ENCODE assay signal across 9 cellular contexts in genomic region chr1:93814059-93814794, GRCh38.
DNase-seq lines count a peak whose midpoint lies in the region; ATAC-seq, FAIRE-seq and TF ChIP-seq lines count a peak whose summit lies in the region.
"Had no signal": no experiment of that assay in that cellular context is flagged by ENCODE, and none has a peak within 500 bp of the region (broad histone marks: within the 10 kb centered on the region; RNA-seq: fewer than 3 reads in every experiment).

No MANE protein-coding gene starts in this region.

- peak; percentile 100 for TF ChIP-seq CTCF in astrocyte (IDR thresholded peaks at IDR 0.05; ENCODE audit: insufficient read depth, low read depth, low read length)

- H2AFZ ChIP-seq in astrocyte (ENCODE audit: low read depth, low read length), result peak overlapping the region; percentile 25

- H3K27me3 ChIP-seq in HAP-1 (ENCODE audit: low read depth) (no peaks in the 10 kb centered on the region), astrocyte (ENCODE audit: insufficient read depth, low read length) (no peaks in the 10 kb centered on the region)

- FAIRE-seq in astrocyte (lab: Jason Lieb, UNC), result peak; percentile 97
- FAIRE-seq: endometrium had no signal

- peak overlapping the region; percentile 34 for H3K4me3 Mint-ChIP-seq in astrocyte (ENCODE audit: unreplicated experiment)

- H3K27ac Mint-ChIP-seq in astrocyte (ENCODE audit: unreplicated experiment), result no peak overlapping the region

- no peak for ATAC-seq in HG03469 (IDR thresholded peaks at IDR 0.05; ENCODE audit: unreplicated experiment)

- no peaks in the 10 kb centered on the region for H3K79me2 ChIP-seq in astrocyte (ENCODE audit: insufficient read depth, low read length)

- H3K4me1 Mint-ChIP-seq in astrocyte (ENCODE audit: low read depth, unreplicated experiment), result peaks cover 67% of the 10 kb centered on the region

- H3K4me1 ChIP-seq in HAP-1 (no peaks in the 10 kb centered on the region), astrocyte (ENCODE audit: insufficient read depth, low read length) (peaks cover 44% of the 10 kb centered on the region)

- peaks cover 3% of the 10 kb centered on the region for H3K9me3 Mint-ChIP-seq in astrocyte (ENCODE audit: unreplicated experiment)

- H3K27ac ChIP-seq in astrocyte (ENCODE audit: low read depth, low read length), result peak overlapping the region; percentile 68

- no peaks in the 10 kb centered on the region for H4K20me1 ChIP-seq in astrocyte (ENCODE audit: insufficient read depth, low read length)

- H3K9me3 ChIP-seq in HAP-1, result no peaks in the 10 kb centered on the region
- no peaks in the 10 kb centered on the region for H3K9me3 ChIP-seq in astrocyte (ENCODE audit: insufficient read depth, low read depth, low read length)

- in situ Hi-C loops in HAP-1 (cut with MboI; ENCODE audit: low sequenced_read_pairs), result no loop called here

- no peaks in the 10 kb centered on the region for H3K36me3 Mint-ChIP-seq in astrocyte (ENCODE audit: low read depth, unreplicated experiment)

- DNase-seq in ELR (ENCODE audit: low read depth) (peak; percentile 89), HAP-1 (ENCODE audit: low spot score in 2 of 2) (peak; percentile 44 to 67), NCI-H1092 (lab: John Stamatoyannopoulos, UW) (peak; percentile 61), SIG-M5 (lab: John Stamatoyannopoulos, UW) (peak; percentile 1), astrocyte (ENCODE audit: low read depth) (peak; percentile 59), hippocampal formation (lab: John Stamatoyannopoulos, UW) (peak; percentile 47 to 73), skeletal muscle cell (ENCODE audit: low read depth) (peak; percentile 48)

- H3K27me3 Mint-ChIP-seq in astrocyte (ENCODE audit: low read depth, unreplicated experiment), result no peaks in the 10 kb centered on the region

- peak overlapping the region; percentile 58 for H3K9ac ChIP-seq in astrocyte (ENCODE audit: low read length)

- H3K36me3 ChIP-seq in HAP-1 (replicated peaks) (no peaks in the 10 kb centered on the region), astrocyte (ENCODE audit: insufficient read depth, low read length) (no peaks in the 10 kb centered on the region)

- H3K4me3 ChIP-seq in HAP-1 (no peak overlapping the region), astrocyte (ENCODE audit: insufficient read depth, low read depth, low read length) (no peak overlapping the region), skeletal muscle cell (ENCODE audit: low read depth, low read length) (no peak overlapping the region)

- peak overlapping the region; percentile 66 for H3K4me2 ChIP-seq in astrocyte (ENCODE audit: low read length)

Comparison
In these comparisons a context has a peak if more than half of its experiments do, and no peak if none do; other contexts are left out.
1. DNase-seq: peak in every context shown above with its lines; median percentile 89 in ELR; 61 in NCI-H1092; 60 in hippocampal formation; 59 in astrocyte; 56 in HAP-1; 48 in skeletal muscle cell; 1 in SIG-M5.